ENCODE assay signal across 24 cellular contexts in genomic region chr2:15788458-15789229, GRCh38.
"Had no signal": no experiment of that assay in that cellular context is flagged by ENCODE, and none has a peak within 500 bp of the region (broad histone marks: within the 10 kb centered on the region; RNA-seq: fewer than 3 reads in every experiment).

No MANE protein-coding gene starts in this region.

- H3K4me3 ChIP-seq: mucosa of descending colon, prostate gland, sigmoid colon, skin epidermis, stomach, upper lobe of left lung, uterus had no signal

- H3K9me3 ChIP-seq: mucosa of descending colon, prostate gland, sigmoid colon, stomach, upper lobe of left lung, uterus had no signal

- H3K27ac ChIP-seq: parathyroid adenoma, prostate gland, sigmoid colon, skin epidermis, stomach, upper lobe of left lung, uterus had no signal

- H3K79me2 ChIP-seq: parathyroid adenoma had no signal

- H3K27ac Mint-ChIP-seq: dendritic cell treated with granulocyte-macrophage colony-stimulating factor and Interleukin-4, amounts not matched to agents 40 ng/mL and 50 ng/mL, for 4 days; endodermal cell; immature natural killer cell; naive thymus-derived CD8-positive, alpha-beta T cell had no signal

- ATAC-seq: left ventricle myocardium superior; mucosa of descending colon; naive thymus-derived CD8-positive, alpha-beta T cell had no signal

- H3K4me3 Mint-ChIP-seq: dendritic cell treated with granulocyte-macrophage colony-stimulating factor and Interleukin-4, amounts not matched to agents 40 ng/mL and 50 ng/mL, for 4 days; endodermal cell; immature natural killer cell; naive thymus-derived CD8-positive, alpha-beta T cell had no signal

- H3K4me1 Mint-ChIP-seq: endodermal cell; immature natural killer cell; naive thymus-derived CD8-positive, alpha-beta T cell had no signal

- H2AFZ ChIP-seq: parathyroid adenoma had no signal

- H3K27me3 ChIP-seq: upper lobe of left lung, uterus had no signal

- H3K9ac ChIP-seq: parathyroid adenoma had no signal

- H3K36me3 ChIP-seq: prostate gland, sigmoid colon, stomach, upper lobe of left lung, uterus had no signal

- H3K36me3 Mint-ChIP-seq: immature natural killer cell; naive thymus-derived CD8-positive, alpha-beta T cell had no signal

- H3K4me1 ChIP-seq: parathyroid adenoma, prostate gland, sigmoid colon, stomach, upper lobe of left lung, uterus had no signal

- DNase-seq: cerebellar nuclear complex; effector CD4-positive, alpha-beta T cell; endodermal cell; erythroblast; foreskin melanocyte; glutamatergic neuron; immature natural killer cell; left cardiac atrium; left ventricle myocardium superior; mammary epithelial cell; mucosa of descending colon; naive thymus-derived CD8-positive, alpha-beta T cell; retina; sigmoid colon; stimulated activated CD4-positive, alpha-beta T cell treated with anti-CD3 and anti-CD28 coated beads, Interleukin-12 subunit alpha, Interleukin-12 subunit beta, amount 100 ng/mL, for 4 hours; stimulated activated naive CD4-positive, alpha-beta T cell; stomach; substantia nigra; upper lobe of left lung; uterus had no signal

- H3K9me3 Mint-ChIP-seq: dendritic cell treated with granulocyte-macrophage colony-stimulating factor and Interleukin-4, amounts not matched to agents 40 ng/mL and 50 ng/mL, for 4 days; endodermal cell; immature natural killer cell; naive thymus-derived CD8-positive, alpha-beta T cell had no signal
